ENCODE assay signal across 8 cellular contexts in genomic region chr5:179060116-179061008, GRCh38. TPM values are rescaled to one million over a fixed set of nuclear protein-coding genes. Genes with fewer than 3 reads are reported as not detected.
DNase-seq lines count a peak whose midpoint lies in the region; ATAC-seq and TF ChIP-seq lines count a peak whose summit lies in the region.

ZNF354C (plus strand) TSS chr5:179060373; CDS start chr5:179062069, 1,696 bp downstream.

- peak within 1 kb of the TSS; percentile 70 for H3K27ac ChIP-seq in CD4-positive, alpha-beta memory T cell (ENCODE audit: low read depth, low read length)
- peak within 1 kb of the TSS; percentile 43 for H3K27ac ChIP-seq in foreskin keratinocyte

- no peaks in the 10 kb centered on the region for H3K27me3 ChIP-seq in CD4-positive, alpha-beta memory T cell (ENCODE audit: insufficient read depth, low read length)
- no peaks in the 10 kb centered on the region for H3K27me3 ChIP-seq in foreskin keratinocyte

- TF ChIP-seq CTCF in foreskin keratinocyte (conservative IDR thresholded peaks at IDR 0.05): no peak
- TF ChIP-seq CTCF in nephron progenitor cell (IDR thresholded peaks at IDR 0.05): no peak

- ATAC-seq in HG02759 (IDR thresholded peaks at IDR 0.05; ENCODE audit: unreplicated experiment): peak; percentile 62
- peak; percentile 97 for ATAC-seq in foreskin keratinocyte
- peak; percentile 97 for ATAC-seq in stimulated activated memory B cell treated with anti-CD40 and anti-IgM and Interleukin-4, amounts not matched to agents 10 μg/mL and 1 μg/mL and 100 μg/mL, for 72 hours
- ATAC-seq in GM18520 (IDR thresholded peaks at IDR 0.05; ENCODE audit: unreplicated experiment): no peak

- peaks cover 0 to 14% (median 12%) of the 10 kb centered on the region in 8 donors for H3K9me3 Mint-ChIP-seq in CD4-positive, alpha-beta memory T cell
- peaks cover 22% of the 10 kb centered on the region for H3K9me3 Mint-ChIP-seq in activated naive CD4-positive, alpha-beta T cell treated with anti-CD3 and anti-CD28 coated beads for 36 hours
- peaks cover 80% of the 10 kb centered on the region for H3K9me3 Mint-ChIP-seq in nephron progenitor cell
- H3K9me3 Mint-ChIP-seq in stimulated activated memory B cell treated with anti-CD40 and anti-IgM and Interleukin-4, amounts not matched to agents 10 μg/mL and 1 μg/mL and 100 μg/mL, for 72 hours: peaks cover 13% of the 10 kb centered on the region

- peak within 1 kb of the TSS; percentile 90 to 99 (median 94) for H3K4me3 Mint-ChIP-seq in CD4-positive, alpha-beta memory T cell
- peak within 1 kb of the TSS; percentile 87 for H3K4me3 Mint-ChIP-seq in activated naive CD4-positive, alpha-beta T cell treated with anti-CD3 and anti-CD28 coated beads for 36 hours
- peak within 1 kb of the TSS; percentile 84 for H3K4me3 Mint-ChIP-seq in nephron progenitor cell
- H3K4me3 Mint-ChIP-seq in stimulated activated memory B cell treated with anti-CD40 and anti-IgM and Interleukin-4, amounts not matched to agents 10 μg/mL and 1 μg/mL and 100 μg/mL, for 72 hours: peak within 1 kb of the TSS; percentile 91

- H3K27me3 Mint-ChIP-seq in CD4-positive, alpha-beta memory T cell: peaks cover 0 to 1% of the 10 kb centered on the region in 2 donors
- no peaks in the 10 kb centered on the region for H3K27me3 Mint-ChIP-seq in activated naive CD4-positive, alpha-beta T cell treated with anti-CD3 and anti-CD28 coated beads for 36 hours (ENCODE audit: low read depth)
- peaks cover 15% of the 10 kb centered on the region for H3K27me3 Mint-ChIP-seq in nephron progenitor cell (ENCODE audit: low read depth, poor library complexity)
- no peaks in the 10 kb centered on the region for H3K27me3 Mint-ChIP-seq in stimulated activated memory B cell treated with anti-CD40 and anti-IgM and Interleukin-4, amounts not matched to agents 10 μg/mL and 1 μg/mL and 100 μg/mL, for 72 hours

- peaks cover 14 to 36% (median 27%) of the 10 kb centered on the region in 4 donors for H3K4me1 Mint-ChIP-seq in CD4-positive, alpha-beta memory T cell
- peaks cover 15% of the 10 kb centered on the region for H3K4me1 Mint-ChIP-seq in activated naive CD4-positive, alpha-beta T cell treated with anti-CD3 and anti-CD28 coated beads for 36 hours (ENCODE audit: low read depth)
- H3K4me1 Mint-ChIP-seq in nephron progenitor cell: no peaks in the 10 kb centered on the region
- peaks cover 18% of the 10 kb centered on the region for H3K4me1 Mint-ChIP-seq in stimulated activated memory B cell treated with anti-CD40 and anti-IgM and Interleukin-4, amounts not matched to agents 10 μg/mL and 1 μg/mL and 100 μg/mL, for 72 hours

- POLR2A ChIA-PET in CD4-positive, alpha-beta memory T cell (lab: Charles Lee; ENCODE audit: partially characterized antibody): interaction anchor here (0.7 to 2.2 kb wide), 12 partner anchors 9 to 434 kb away, joined by 3 to 32 read pairs (median 6); partner anchors contain the start of genes CLK4, ZFP2, ZNF354A and ZNF354B

- peaks cover 38% of the 10 kb centered on the region in 2 donors for H3K36me3 Mint-ChIP-seq in CD4-positive, alpha-beta memory T cell
- peaks cover 41% of the 10 kb centered on the region for H3K36me3 Mint-ChIP-seq in activated naive CD4-positive, alpha-beta T cell treated with anti-CD3 and anti-CD28 coated beads for 36 hours (ENCODE audit: low read depth)
- H3K36me3 Mint-ChIP-seq in nephron progenitor cell (ENCODE audit: low read depth): peaks cover 53% of the 10 kb centered on the region
- H3K36me3 Mint-ChIP-seq in stimulated activated memory B cell treated with anti-CD40 and anti-IgM and Interleukin-4, amounts not matched to agents 10 μg/mL and 1 μg/mL and 100 μg/mL, for 72 hours: peaks cover 49% of the 10 kb centered on the region

- H3K9me3 ChIP-seq in CD4-positive, alpha-beta memory T cell (ENCODE audit: control insufficient read depth in 1 of 2, low read length in 2 of 2): no peaks in the 10 kb centered on the region

- CTCF ChIA-PET in CD4-positive, alpha-beta memory T cell (lab: Charles Lee; ENCODE audit: partially characterized antibody): interaction anchor here (1.0 to 2.6 kb wide), 6 partner anchors 29 to 329 kb away, joined by 3 to 24 read pairs (median 4); partner anchors contain the start of genes ZNF354A and ZNF354B
- CTCF ChIA-PET in activated naive CD4-positive, alpha-beta T cell treated with anti-CD3 and anti-CD28 coated beads for 36 hours (lab: Charles Lee): interaction anchor here (1.2 to 1.3 kb wide), 2 partner anchors 37 to 330 kb away, joined by 3 read pairs; partner anchors contain the start of genes ZNF354A and ZNF879

- H3K27ac Mint-ChIP-seq in CD4-positive, alpha-beta memory T cell: peak within 1 kb of the TSS; percentile 82 to 96 (median 94)
- H3K27ac Mint-ChIP-seq in activated naive CD4-positive, alpha-beta T cell treated with anti-CD3 and anti-CD28 coated beads for 36 hours: peak within 1 kb of the TSS; percentile 81
- H3K27ac Mint-ChIP-seq in nephron progenitor cell: no peak within 1 kb of the TSS
- H3K27ac Mint-ChIP-seq in stimulated activated memory B cell treated with anti-CD40 and anti-IgM and Interleukin-4, amounts not matched to agents 10 μg/mL and 1 μg/mL and 100 μg/mL, for 72 hours: peak within 1 kb of the TSS; percentile 83

- H3K4me3 ChIP-seq in CD4-positive, alpha-beta memory T cell (ENCODE audit: low read length in 2 of 2): peak within 1 kb of the TSS; percentile 54 to 61

- DNase-seq in CD4-positive, alpha-beta memory T cell: peak; percentile 82 to 86 (median 84)
- DNase-seq in RPMI7951 (ENCODE audit: low read depth) (peak; percentile 79), foreskin keratinocyte (peak; percentile 68 to 80), nephron progenitor cell (peak; percentile 68)
- DNase-seq in activated naive CD4-positive, alpha-beta T cell treated with anti-CD3 and anti-CD28 coated beads for 36 hours: peak; percentile 90

- H3K36me3 ChIP-seq in CD4-positive, alpha-beta memory T cell (ENCODE audit: insufficient read depth, low read length): no peaks in the 10 kb centered on the region

- H3K4me1 ChIP-seq in CD4-positive, alpha-beta memory T cell (ENCODE audit: insufficient read depth, low read length): peaks cover 14% of the 10 kb centered on the region
- no peaks in the 10 kb centered on the region for H3K4me1 ChIP-seq in foreskin keratinocyte

- intact Hi-C loops in CD4-positive, alpha-beta memory T cell (cut with micrococcal nuclease): loop anchor here (1.0 kb wide), 3 partner anchors 37 to 433 kb away; partner anchors contain the start of genes CLK4, ZNF354B and ZNF879
- intact Hi-C loops in activated naive CD4-positive, alpha-beta T cell treated with anti-CD3 and anti-CD28 coated beads for 36 hours (cut with micrococcal nuclease): loop anchor here (1.0 to 2.0 kb wide), 6 partner anchors 37 to 330 kb away; partner anchors contain the start of genes ZFP2, ZNF354A, ZNF354B and ZNF879

RNA-seq across cellular contexts. Expression of gene ZNF354C, which starts in this region (rescaled TPM):
- total RNA-seq in CD4-positive, alpha-beta memory T cell: 10 to 100 TPM; 11.2 to 11.3 TPM
- polyA plus RNA-seq in CD4-positive, alpha-beta memory T cell: 1 to 10 TPM; 1.3 to 1.6 TPM
- total RNA-seq in RPMI7951 (2014; rRNA removed; shearing (Covaris generic)): 2.3 and 2.5 TPM in 2 replicates
- total RNA-seq in activated naive CD4-positive, alpha-beta T cell treated with anti-CD3 and anti-CD28 coated beads for 36 hours: 1 to 10 TPM; 5.8 to 6.1 TPM
- total RNA-seq in foreskin keratinocyte: 5.5 and 6.2 TPM in 2 replicates
- 1.3 and 1.4 TPM in 2 replicates for polyA plus RNA-seq in foreskin keratinocyte
